Comparison of ENCODE assay signal across 28 cellular contexts in the genomic region with DNA sequence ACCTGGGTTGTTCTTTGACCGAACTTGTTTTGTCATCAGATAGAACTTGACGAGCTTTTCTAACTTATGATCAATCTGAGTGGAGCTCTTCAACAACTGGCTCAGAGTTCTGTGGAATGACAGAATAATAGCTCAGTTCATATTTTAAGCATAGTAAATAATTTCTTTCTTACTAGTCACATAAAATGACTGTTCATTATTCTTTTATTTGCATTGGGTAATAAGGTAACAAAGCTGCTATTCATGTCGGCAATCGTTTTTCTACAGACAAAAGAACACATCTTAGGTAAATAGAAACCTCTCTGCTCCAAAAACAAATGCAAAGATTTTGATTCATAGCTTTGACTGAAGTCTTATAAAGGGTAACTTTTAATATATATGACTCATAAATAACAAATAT. TPM values are rescaled to one million over a fixed set of nuclear protein-coding genes. Genes with fewer than 3 reads are reported as not detected.
DNase-seq lines count a peak whose midpoint lies in the region; ATAC-seq and TF ChIP-seq lines count a peak whose summit lies in the region.
"Had no signal": no experiment of that assay in that cellular context is flagged by ENCODE, and none has a peak within 500 bp of the region (broad histone marks: within the 10 kb centered on the region; RNA-seq: fewer than 3 reads in every experiment).

No MANE protein-coding gene starts in this region.

- BruUV-seq in PC-3 (replicated peaks; lab: Mats Ljungman, UMichigan) = no TSS peak

- H3K27me3 ChIP-seq in PC-3 (ENCODE audit: low read length) (no peaks in the 10 kb centered on the region), esophagus squamous epithelium (no peaks in the 10 kb centered on the region)
- H3K27me3 ChIP-seq: brain microvascular endothelial cell, heart left ventricle, stomach, thyroid gland, vagina had no signal

- no peak overlapping the region for H2AFZ ChIP-seq in PC-3 (ENCODE audit: low read length)

- peaks cover 71% of the 10 kb centered on the region for H3K4me1 ChIP-seq in PC-3 (ENCODE audit: insufficient read depth, low read length)
- peaks cover 0 to 31% (median 10%) of the 10 kb centered on the region in 3 donors for H3K4me1 ChIP-seq in esophagus squamous epithelium
- H3K4me1 ChIP-seq: lower lobe of right lung, thyroid gland, vagina had no signal

- H3K4me1 Mint-ChIP-seq in effector memory CD8-positive, alpha-beta T cell (ENCODE audit: low read depth in 2 of 2) = no peaks in the 10 kb centered on the region
- H3K4me1 Mint-ChIP-seq: activated CD4-positive, alpha-beta T cell treated with anti-CD3 and anti-CD28 coated beads, Interleukin-2, amount 10 ng/mL, durations not matched to agents 7 days and 5 days; activated CD8-positive, alpha-beta memory T cell treated with anti-CD3 and anti-CD28 coated beads, Interleukin-2, amount 10 ng/mL, durations not matched to agents 7 days and 5 days; activated naive CD4-positive, alpha-beta T cell treated with anti-CD3 and anti-CD28 coated beads, Interleukin-2, amount 10 ng/mL, durations not matched to agents 7 days and 5 days; CD4-positive, CD25-positive, alpha-beta regulatory T cell had no signal

- H3K27me3 Mint-ChIP-seq in effector memory CD8-positive, alpha-beta T cell = no peaks in the 10 kb centered on the region
- H3K27me3 Mint-ChIP-seq: activated CD8-positive, alpha-beta memory T cell treated with anti-CD3 and anti-CD28 coated beads, Interleukin-2, amount 10 ng/mL, durations not matched to agents 7 days and 5 days; activated naive CD4-positive, alpha-beta T cell treated with anti-CD3 and anti-CD28 coated beads, Interleukin-2, amount 10 ng/mL, durations not matched to agents 7 days and 5 days; CD4-positive, CD25-positive, alpha-beta regulatory T cell had no signal

- H3K79me2 ChIP-seq in PC-3 (ENCODE audit: low read length) = no peaks in the 10 kb centered on the region

- H3K9me3 ChIP-seq in PC-3 (ENCODE audit: low read length) = no peaks in the 10 kb centered on the region
- no peaks in the 10 kb centered on the region for H3K9me3 ChIP-seq in esophagus squamous epithelium
- H3K9me3 ChIP-seq: heart left ventricle, lower lobe of right lung, stomach, thyroid gland, vagina had no signal

- no peak overlapping the region for H3K27ac Mint-ChIP-seq in effector memory CD8-positive, alpha-beta T cell
- H3K27ac Mint-ChIP-seq: activated CD4-positive, alpha-beta T cell treated with anti-CD3 and anti-CD28 coated beads, Interleukin-2, amount 10 ng/mL, durations not matched to agents 7 days and 5 days; activated CD8-positive, alpha-beta memory T cell treated with anti-CD3 and anti-CD28 coated beads, Interleukin-2, amount 10 ng/mL, durations not matched to agents 7 days and 5 days; activated naive CD4-positive, alpha-beta T cell treated with anti-CD3 and anti-CD28 coated beads, Interleukin-2, amount 10 ng/mL, durations not matched to agents 7 days and 5 days; activated T-cell treated with anti-CD3 and anti-CD28 coated beads, Interleukin-2, amount 50 U/mL, for 72 hours; CD4-positive, CD25-positive, alpha-beta regulatory T cell had no signal

- no peak overlapping the region for H3K4me3 ChIP-seq in PC-3 (ENCODE audit: low read length)
- H3K4me3 ChIP-seq in esophagus squamous epithelium = no peak overlapping the region
- H3K4me3 ChIP-seq: heart left ventricle, lower lobe of right lung, smooth muscle cell, stomach, thyroid gland, vagina had no signal

- POLR2A ChIA-PET in PC-3 (lab: Charles Lee; ENCODE audit: unreplicated experiment) = interaction anchor here (0.5 to 1.3 kb wide), 17 partner anchors 11 to 434 kb away, joined by 3 to 10 read pairs (median 3); a partner anchor contains a TSS

- peak; percentile 75 for ATAC-seq in PC-3
- ATAC-seq in effector memory CD8-positive, alpha-beta T cell (replicated peaks) = no peak
- ATAC-seq: activated CD8-positive, alpha-beta memory T cell treated with anti-CD3 and anti-CD28 coated beads, Interleukin-2, amount 10 ng/mL, durations not matched to agents 7 days and 5 days; activated T-cell treated with anti-CD3 and anti-CD28 coated beads, Interleukin-2, amount 50 U/mL, for 72 hours; heart left ventricle; lower lobe of right lung had no signal

- 29 to 43% methylated on average over 4 of the region's 4 CpGs for WGBS in esophagus squamous epithelium, 2 donors

- peak overlapping the region; percentile 90 for H3K9ac ChIP-seq in PC-3 (ENCODE audit: low read length)

- DNase-seq in NCI-H1105 treated with DMSO at 0.1 percent for 48 hours (lab: John Stamatoyannopoulos, UW) = peak; percentile 15
- DNase-seq in NCI-H1105 (lab: John Stamatoyannopoulos, UW) = no peak
- DNase-seq in NCI-H1417 treated with DMSO at 0.1 percent for 48 hours (lab: John Stamatoyannopoulos, UW) = peak; percentile 52
- DNase-seq in PC-3 = peak; percentile 98
- no peak for DNase-seq in esophagus squamous epithelium (lab: John Stamatoyannopoulos, UW)
- DNase-seq in NCI-H345 (lab: John Stamatoyannopoulos, UW) = no peak
- no peak for DNase-seq in effector memory CD8-positive, alpha-beta T cell
- DNase-seq in NCI-H2227 treated with DMSO at 0.1 percent for 48 hours (lab: John Stamatoyannopoulos, UW) = no peak
- DNase-seq: 8988T; activated CD4-positive, alpha-beta T cell treated with anti-CD3 and anti-CD28 coated beads, Interleukin-2, amount 10 ng/mL, durations not matched to agents 7 days and 5 days; activated CD8-positive, alpha-beta memory T cell treated with anti-CD3 and anti-CD28 coated beads, Interleukin-2, amount 10 ng/mL, durations not matched to agents 7 days and 5 days; activated naive CD4-positive, alpha-beta T cell treated with anti-CD3 and anti-CD28 coated beads, Interleukin-2, amount 10 ng/mL, durations not matched to agents 7 days and 5 days; activated T-cell treated with anti-CD3 and anti-CD28 coated beads, Interleukin-2, amount 50 U/mL, for 72 hours; brain microvascular endothelial cell; CD4-positive, CD25-positive, alpha-beta regulatory T cell; DMS79; foreskin fibroblast; GDM1; heart left ventricle; lower lobe of right lung; OCI-M1; SHP77; stimulated activated CD4-positive, alpha-beta T cell treated with anti-CD3 and anti-CD28 coated beads, Interleukin-1b, Interleukin-23, amount 100 ng/mL, for 48 hours; stomach; thyroid gland had no signal

- no peak overlapping the region for H3K4me3 Mint-ChIP-seq in effector memory CD8-positive, alpha-beta T cell
- H3K4me3 Mint-ChIP-seq: activated CD4-positive, alpha-beta T cell treated with anti-CD3 and anti-CD28 coated beads, Interleukin-2, amount 10 ng/mL, durations not matched to agents 7 days and 5 days; activated CD8-positive, alpha-beta memory T cell treated with anti-CD3 and anti-CD28 coated beads, Interleukin-2, amount 10 ng/mL, durations not matched to agents 7 days and 5 days; activated naive CD4-positive, alpha-beta T cell treated with anti-CD3 and anti-CD28 coated beads, Interleukin-2, amount 10 ng/mL, durations not matched to agents 7 days and 5 days; activated T-cell treated with anti-CD3 and anti-CD28 coated beads, Interleukin-2, amount 50 U/mL, for 72 hours; CD4-positive, CD25-positive, alpha-beta regulatory T cell; nephron had no signal

- CTCF ChIA-PET in PC-3 (lab: Charles Lee) = interaction anchor here (0.6 to 1.5 kb wide), 3 partner anchors 42 to 182 kb away, joined by 3 to 8 read pairs (median 7); no protein-coding TSS in a partner anchor

- no peaks in the 10 kb centered on the region for H3K9me2 ChIP-seq in PC-3 (replicated peaks; ENCODE audit: low read length)

- H3K36me3 ChIP-seq in PC-3 (ENCODE audit: low read depth, low read length) (no peaks in the 10 kb centered on the region), esophagus squamous epithelium (no peaks in the 10 kb centered on the region)
- H3K36me3 ChIP-seq: brain microvascular endothelial cell, heart left ventricle, lower lobe of right lung, stomach, thyroid gland, vagina had no signal

- peaks cover 40% of the 10 kb centered on the region for H3F3A ChIP-seq in PC-3 (ENCODE audit: low read length, unreplicated experiment)

- peak overlapping the region; percentile 54 for H3K4me2 ChIP-seq in PC-3 (ENCODE audit: low read length)
- H3K4me2 ChIP-seq: smooth muscle cell had no signal

- peaks cover 0 to 3% of the 10 kb centered on the region in 2 donors for H3K9me3 Mint-ChIP-seq in effector memory CD8-positive, alpha-beta T cell
- H3K9me3 Mint-ChIP-seq: activated CD4-positive, alpha-beta T cell treated with anti-CD3 and anti-CD28 coated beads, Interleukin-2, amount 10 ng/mL, durations not matched to agents 7 days and 5 days; activated naive CD4-positive, alpha-beta T cell treated with anti-CD3 and anti-CD28 coated beads, Interleukin-2, amount 10 ng/mL, durations not matched to agents 7 days and 5 days; nephron had no signal

- no peak for TF ChIP-seq CTCF in PC-3 (conservative IDR thresholded peaks at IDR 0.05; ENCODE audit: low read depth, low read length)
- no peak for TF ChIP-seq CTCF in esophagus squamous epithelium (IDR thresholded peaks at IDR 0.05)

- H4K20me1 ChIP-seq in PC-3 (ENCODE audit: low read length) = no peaks in the 10 kb centered on the region

- no peaks in the 10 kb centered on the region for H3K36me3 Mint-ChIP-seq in effector memory CD8-positive, alpha-beta T cell (ENCODE audit: insufficient read depth)
- H3K36me3 Mint-ChIP-seq: activated CD8-positive, alpha-beta memory T cell treated with anti-CD3 and anti-CD28 coated beads, Interleukin-2, amount 10 ng/mL, durations not matched to agents 7 days and 5 days; activated naive CD4-positive, alpha-beta T cell treated with anti-CD3 and anti-CD28 coated beads, Interleukin-2, amount 10 ng/mL, durations not matched to agents 7 days and 5 days; CD4-positive, CD25-positive, alpha-beta regulatory T cell had no signal

- intact Hi-C loops in PC-3 (cut with micrococcal nuclease) = loop anchor here (1.0 to 5.0 kb wide), 6 partner anchors 21 to 414 kb away; a partner anchor contains a TSS
- intact Hi-C loops in esophagus squamous epithelium (cut with DNase I) = no loop called here

- H3K27ac ChIP-seq in PC-3 (ENCODE audit: low read length) (peak overlapping the region; percentile 96), esophagus squamous epithelium (peak overlapping the region in 3 of 4 donors; percentile 9 to 33 (median 20))
- H3K27ac ChIP-seq: brain microvascular endothelial cell, heart left ventricle, lower lobe of right lung, thyroid gland, vagina had no signal

- no peak for TF ChIP-seq POLR2A in esophagus squamous epithelium (IDR thresholded peaks at IDR 0.05)

RNA-seq across cellular contexts. Expression of a gene that starts 57.3 kb away (rescaled TPM):
- 360 and 477 TPM in 2 replicates for total RNA-seq in PC-3 (2014; rRNA removed)
- total RNA-seq in esophagus squamous epithelium = 10 to 100 TPM in 1 of 4 donors, 1 to 10 TPM in 1, under 1 TPM in 1, not detected in 1; 0.76 to 90.2 (median 2.4) TPM

Comparison
In these comparisons a context has a peak if more than half of its experiments do, and no peak if none do; other contexts are left out.
1. DNase-seq: peak in NCI-H1105 treated with DMSO at 0.1 percent for 48 hours (single experiment), NCI-H1417 treated with DMSO at 0.1 percent for 48 hours (single experiment) and PC-3 (single experiment); none in NCI-H1105 (single experiment), esophagus squamous epithelium (single experiment), NCI-H345 (single experiment), effector memory CD8-positive, alpha-beta T cell (0 of 3) and NCI-H2227 treated with DMSO at 0.1 percent for 48 hours (single experiment).